ENCODE assay signal across 8 cellular contexts in the genomic region with DNA sequence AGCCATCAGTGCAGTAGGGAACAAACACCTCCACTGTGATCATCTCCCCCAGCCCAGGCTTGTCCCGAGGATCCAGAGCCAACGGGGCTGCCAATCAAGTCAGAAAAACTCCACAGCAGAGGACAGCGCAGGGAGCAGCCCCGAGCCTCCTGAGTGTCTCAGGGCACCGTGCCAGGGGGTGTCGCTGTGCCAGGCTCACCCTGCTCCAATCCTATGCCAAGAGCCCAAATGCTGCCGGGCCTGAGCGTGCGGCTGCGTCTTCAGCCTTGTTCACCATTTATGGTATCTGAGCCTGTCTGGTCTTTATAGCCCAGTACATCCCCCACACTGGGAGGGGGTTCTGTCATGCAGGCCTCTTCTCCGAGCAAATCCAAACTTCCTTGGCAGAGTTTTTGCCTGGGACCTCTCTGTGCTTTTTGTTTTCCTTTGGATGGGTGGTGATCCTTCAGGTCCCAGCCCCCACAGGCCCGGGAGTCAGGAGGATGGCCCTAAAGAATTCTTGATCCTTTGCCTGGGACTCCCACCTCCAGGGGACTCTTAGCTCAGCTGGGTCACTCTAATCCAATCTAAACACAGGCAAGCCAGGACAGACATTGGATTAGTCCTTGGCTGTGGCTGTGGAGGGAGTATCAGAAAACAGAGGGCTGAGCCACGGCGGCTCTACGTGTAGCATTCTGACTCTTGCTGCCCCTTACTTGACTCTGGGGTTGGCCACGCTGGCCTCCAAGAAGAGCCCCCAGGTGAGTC.
DNase-seq lines count a peak whose midpoint lies in the region; TF ChIP-seq lines count a peak whose summit lies in the region.
"Had no signal": no experiment of that assay in that cellular context is flagged by ENCODE, and none has a peak within 500 bp of the region (broad histone marks: within the 10 kb centered on the region; RNA-seq: fewer than 3 reads in every experiment).

No MANE protein-coding gene starts in this region.

- intact Hi-C loops in tibial artery (cut with DNase I; ENCODE audit: low total_unique reads): loop anchor here (5.0 kb wide), 1 partner anchor 68 kb away; no protein-coding TSS in a partner anchor

- H3K4me1 ChIP-seq in esophagus (ENCODE audit: control insufficient read depth in 2 of 2, insufficient read depth in 2 of 2, low read length in 1 of 2): peaks cover 0 to 6% of the 10 kb centered on the region in 2 donors
- H3K4me1 ChIP-seq in muscle layer of colon (ENCODE audit: insufficient read depth, low read length): peaks cover 55% of the 10 kb centered on the region
- H3K4me1 ChIP-seq in tibial artery: peaks cover 0 to 80% (median 34%) of the 10 kb centered on the region in 4 donors
- H3K4me1 ChIP-seq in Karpas-422 (ENCODE audit: low read length): peaks cover 7% of the 10 kb centered on the region

- H4K20me1 ChIP-seq in Karpas-422 (ENCODE audit: insufficient read depth, low read depth, low read length): no peaks in the 10 kb centered on the region

- H2AFZ ChIP-seq in Karpas-422 (ENCODE audit: low read length): no peak overlapping the region

- DNase-seq in SK-N-DZ (ENCODE audit: low spot score): peak; percentile 32
- peak; percentile 71 to 94 for DNase-seq in tibial artery
- DNase-seq in H4 (ENCODE audit: low spot score): no peak
- DNase-seq in activated CD8-positive, alpha-beta memory T cell treated with anti-CD3 and anti-CD28 coated beads, Interleukin-2, amount 50 U/mL, for 4 hours: no peak
- no peak for DNase-seq in Karpas-422
- DNase-seq: cortex of kidney had no signal

- no peaks in the 10 kb centered on the region for H3K79me2 ChIP-seq in Karpas-422 (ENCODE audit: low read length)

- TF ChIP-seq CTCF in tibial artery (IDR thresholded peaks at IDR 0.05): no peak

- H3K9me2 ChIP-seq in Karpas-422 (replicated peaks; ENCODE audit: insufficient read depth, low read length): no peaks in the 10 kb centered on the region

- H3K27ac ChIP-seq in esophagus (ENCODE audit: low read depth in 2 of 2, low read length in 1 of 2) (peak overlapping the region; percentile 41 to 67), muscle layer of colon (ENCODE audit: low read depth, low read length) (peak overlapping the region; percentile 89), tibial artery (peak overlapping the region; percentile 82 to 83), Karpas-422 (ENCODE audit: low read length) (no peak overlapping the region)

- no peak overlapping the region for H3K4me3 ChIP-seq in esophagus (ENCODE audit: low read depth in 1 of 2, low read length in 2 of 2)
- no peak overlapping the region for H3K4me3 ChIP-seq in muscle layer of colon (ENCODE audit: low read depth in 1 of 2, low read length in 2 of 2)
- no peak overlapping the region for H3K4me3 ChIP-seq in tibial artery
- no peak overlapping the region for H3K4me3 ChIP-seq in Karpas-422 (ENCODE audit: low read length)

- H3K9ac ChIP-seq in muscle layer of colon (ENCODE audit: low read length): no peak overlapping the region
- no peak overlapping the region for H3K9ac ChIP-seq in Karpas-422 (ENCODE audit: low read length)

- no peaks in the 10 kb centered on the region for H3K9me3 ChIP-seq in esophagus (ENCODE audit: control insufficient read depth in 2 of 2, insufficient read depth in 1 of 2, low read depth in 1 of 2, low read length in 1 of 2)
- no peaks in the 10 kb centered on the region for H3K9me3 ChIP-seq in muscle layer of colon (ENCODE audit: low read length)
- H3K9me3 ChIP-seq in tibial artery: no peaks in the 10 kb centered on the region
- H3K9me3 ChIP-seq in Karpas-422 (ENCODE audit: low read length): no peaks in the 10 kb centered on the region

- H3K36me3 ChIP-seq in esophagus (ENCODE audit: control insufficient read depth in 2 of 2, insufficient read depth in 2 of 2, low read length in 1 of 2) (no peaks in the 10 kb centered on the region), muscle layer of colon (ENCODE audit: insufficient read depth, low read length) (no peaks in the 10 kb centered on the region), tibial artery (peaks cover 0 to 2% (median 0%) of the 10 kb centered on the region in 3 donors), Karpas-422 (ENCODE audit: insufficient read depth, low read length) (no peaks in the 10 kb centered on the region)

- 25 to 45% methylated on average over 16 of the region's 16 CpGs for WGBS in esophagus, 2 donors

- H3K4me2 ChIP-seq in Karpas-422 (ENCODE audit: low read depth, low read length, poor library complexity, severe bottlenecking): no peak overlapping the region

- no peaks in the 10 kb centered on the region for H3K27me3 ChIP-seq in esophagus (ENCODE audit: control insufficient read depth in 1 of 2, insufficient read depth in 2 of 2, low read length in 2 of 2)
- H3K27me3 ChIP-seq in muscle layer of colon (ENCODE audit: control insufficient read depth in 1 of 2, insufficient read depth in 2 of 2, low read length in 2 of 2): no peaks in the 10 kb centered on the region
- no peaks in the 10 kb centered on the region for H3K27me3 ChIP-seq in tibial artery
- no peaks in the 10 kb centered on the region for H3K27me3 ChIP-seq in Karpas-422 (ENCODE audit: low read length)

Comparison
In these comparisons a context has a peak if more than half of its experiments do, and no peak if none do; other contexts are left out.
1. DNase-seq: peak in SK-N-DZ (single experiment) and tibial artery (2 of 2); none in H4 (single experiment), activated CD8-positive, alpha-beta memory T cell treated with anti-CD3 and anti-CD28 coated beads, Interleukin-2, amount 50 U/mL, for 4 hours (single experiment) and Karpas-422 (single experiment).